ENCODE assay signal across 19 cellular contexts in the genomic region with DNA sequence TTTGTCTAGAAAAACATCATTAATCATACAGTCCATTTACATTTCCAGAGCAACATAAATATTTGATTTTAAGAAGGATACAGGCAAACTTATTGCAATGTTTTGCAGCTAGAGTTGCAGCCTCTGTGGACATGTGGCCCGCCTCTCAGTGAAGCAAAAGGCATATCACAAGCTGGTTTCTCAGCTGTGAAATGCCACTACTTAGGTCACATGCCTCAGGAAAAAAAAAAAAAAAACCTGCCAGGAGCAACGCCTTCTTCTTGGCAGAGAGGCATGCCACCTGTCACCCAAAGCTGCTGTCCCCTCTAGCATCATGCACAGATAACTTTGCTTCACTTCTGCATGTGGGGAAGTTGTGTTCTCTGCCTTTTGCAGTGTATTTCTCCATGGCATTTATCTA. TPM values are rescaled to one million over a fixed set of nuclear protein-coding genes. Genes with fewer than 3 reads are reported as not detected.
DNase-seq lines count a peak whose midpoint lies in the region.
"Had no signal": no experiment of that assay in that cellular context is flagged by ENCODE, and none has a peak within 500 bp of the region (broad histone marks: within the 10 kb centered on the region; RNA-seq: fewer than 3 reads in every experiment).

No MANE protein-coding gene starts in this region.

- DNase-seq in NCI-H82 (lab: John Stamatoyannopoulos, UW) (peak; percentile 20), NCI-H82 treated with DMSO at 0.1 percent for 48 hours (lab: John Stamatoyannopoulos, UW; ENCODE audit: unreplicated experiment) (no peak), NCI-H2171 (lab: John Stamatoyannopoulos, UW) (peak; percentile 80), cerebellum (ENCODE audit: low spot score) (peak; percentile 76), posterior vena cava (ENCODE audit: low spot score) (no peak), NCI-H2227 treated with DMSO at 0.1 percent for 48 hours (lab: John Stamatoyannopoulos, UW) (no peak), NCI-H1930 (lab: John Stamatoyannopoulos, UW) (no peak)
- DNase-seq: CD4-positive, CD25-positive, alpha-beta regulatory T cell; Kasumi-1; MV-4-11; NCI-H1105; NCI-H1436 treated with DMSO at 0.1 percent for 48 hours; NCI-H2081; NCI-H446; NCI-H526 treated with DMSO at 0.1 percent for 48 hours; SIG-M5 had no signal

- intact Hi-C loops in posterior vena cava (cut with DNase I): no loop called here

RNA-seq across cellular contexts. Expression of a gene that starts 18.5 kb away (rescaled TPM):
- total RNA-seq in cerebellum: 28.9 TPM
- total RNA-seq in posterior vena cava: under 1 TPM in 1 of 2 donors, not detected in 1; 0.05 TPM
- total RNA-seq: CD4-positive, CD25-positive, alpha-beta regulatory T cell; HT1080; K562; T-helper 1 cell treated with Interleukin-12 subunit alpha and Interleukin-12 subunit beta and Interleukin-4 antibody, amounts not matched to agents 30 ng/mL and 1 ng/mL, for 36 hours had no signal

Comparison
In these comparisons a context has a peak if more than half of its experiments do, and no peak if none do; other contexts are left out.
1. DNase-seq: peak in NCI-H82 (single experiment), NCI-H2171 (single experiment) and cerebellum (single experiment); none in NCI-H82 treated with DMSO at 0.1 percent for 48 hours (single experiment), posterior vena cava (single experiment), NCI-H2227 treated with DMSO at 0.1 percent for 48 hours (single experiment) and NCI-H1930 (0 of 2).
2. RNA of a gene that starts 18.5 kb away (total RNA-seq): 28.9 TPM in cerebellum (single experiment); 0.05 TPM in posterior vena cava; every median in the first group is over 10 times any median in the second.